ENCODE assay signal across 8 cellular contexts in the genomic region with DNA sequence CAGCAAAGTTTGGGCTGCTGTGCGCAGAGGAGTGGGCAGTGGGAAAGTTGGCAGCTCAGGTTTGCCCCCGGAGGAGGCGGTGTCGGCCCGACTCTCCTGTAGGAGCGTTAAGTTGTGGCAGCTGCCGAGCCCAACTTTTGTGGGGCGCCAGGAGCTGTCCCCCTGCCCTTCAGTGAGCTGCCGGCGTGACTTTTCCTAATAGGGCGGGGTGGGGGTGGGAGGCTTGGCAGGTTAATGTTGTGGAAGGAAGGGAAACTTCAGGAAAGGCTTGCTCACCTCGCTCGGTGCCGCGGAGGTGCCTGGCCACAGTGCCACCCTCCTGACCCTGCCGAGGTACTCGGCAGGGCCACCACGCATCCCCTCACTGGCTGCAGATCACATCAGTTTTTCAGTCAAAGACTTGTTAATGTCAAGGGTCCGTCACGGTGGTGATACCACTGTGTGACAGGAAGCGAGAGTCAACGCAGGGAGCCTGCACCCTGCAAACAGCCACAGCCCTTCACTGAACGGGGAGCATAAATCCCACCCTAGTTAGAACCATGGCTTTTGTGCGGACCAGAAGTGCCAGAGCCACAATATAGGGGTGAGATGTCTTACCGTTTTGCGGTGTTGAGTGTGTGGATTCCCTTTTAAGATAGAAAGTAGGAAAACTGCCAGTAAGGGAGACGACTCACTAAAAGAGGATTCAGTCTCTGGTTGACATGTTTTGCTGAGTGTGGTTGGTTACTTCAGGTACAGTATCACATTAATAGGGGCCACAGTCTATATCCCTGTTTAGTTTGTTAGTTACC. TPM values are rescaled to one million over a fixed set of nuclear protein-coding genes. Genes with fewer than 3 reads are reported as not detected.
DNase-seq lines count a peak whose midpoint lies in the region; ATAC-seq and TF ChIP-seq lines count a peak whose summit lies in the region.

No MANE protein-coding gene starts in this region.

- H3K27ac ChIP-seq in suprapubic skin: peak overlapping the region; percentile 94

- H3K27me3 Mint-ChIP-seq in nephron progenitor cell (ENCODE audit: low read depth, poor library complexity): peaks cover 24% of the 10 kb centered on the region

- H3K36me3 ChIP-seq in NT2/D1 (ENCODE audit: insufficient read depth, insufficient read length, low read length) (no peaks in the 10 kb centered on the region), suprapubic skin (no peaks in the 10 kb centered on the region)

- DNase-seq in NT2/D1 (ENCODE audit: low read depth, low spot score): no peak
- peak; percentile 71 to 74 for DNase-seq in activated T-cell treated with anti-CD3 and anti-CD28 coated beads, Interleukin-2, amount 50 U/mL, for 48 hours
- DNase-seq in fibroblast of mammary gland (ENCODE audit: low read depth): peak; percentile 37
- peak; percentile 23 for DNase-seq in nephron progenitor cell
- DNase-seq in suprapubic skin (ENCODE audit: low spot score in 2 of 2): peak in 1 of 2 donors; percentile 78
- DNase-seq in NCI-H187 treated with DMSO at 0.1 percent for 48 hours (lab: John Stamatoyannopoulos, UW): no peak

- peak overlapping the region; percentile 89 for H3K4me3 ChIP-seq in NT2/D1 (ENCODE audit: insufficient read length, low read depth)
- peak overlapping the region; percentile 70 for H3K4me3 ChIP-seq in fibroblast of mammary gland (ENCODE audit: control insufficient read depth, low read depth, low read length)
- peak overlapping the region; percentile 94 for H3K4me3 ChIP-seq in suprapubic skin

- 2% methylated on average over 6 of the region's 27 CpGs for WGBS in suprapubic skin

- H3K4me3 Mint-ChIP-seq in nephron progenitor cell: peak overlapping the region; percentile 92

- H3K27ac Mint-ChIP-seq in nephron progenitor cell: no peak overlapping the region

- peaks cover 42% of the 10 kb centered on the region for H3K4me1 Mint-ChIP-seq in nephron progenitor cell

- peaks cover 3% of the 10 kb centered on the region for H3K4me1 ChIP-seq in NT2/D1 (ENCODE audit: insufficient read depth, insufficient read length)
- peaks cover 37% of the 10 kb centered on the region for H3K4me1 ChIP-seq in suprapubic skin

- H3K9me3 Mint-ChIP-seq in nephron progenitor cell: no peaks in the 10 kb centered on the region

- peak; percentile 28 for ATAC-seq in HG02610 (IDR thresholded peaks at IDR 0.05; ENCODE audit: unreplicated experiment)

- H3K36me3 Mint-ChIP-seq in nephron progenitor cell (ENCODE audit: low read depth): peaks cover 9% of the 10 kb centered on the region

- H3K9ac ChIP-seq in NT2/D1 (ENCODE audit: insufficient read length, low read depth): peak overlapping the region; percentile 61

- H3K9me3 ChIP-seq in NT2/D1 (ENCODE audit: insufficient read depth, low read length): no peaks in the 10 kb centered on the region
- H3K9me3 ChIP-seq in suprapubic skin: no peaks in the 10 kb centered on the region

- no peak for TF ChIP-seq EP300 in suprapubic skin (IDR thresholded peaks at IDR 0.05)

- H3K27me3 ChIP-seq in NT2/D1 (ENCODE audit: insufficient read depth, insufficient read length) (peaks cover 24% of the 10 kb centered on the region), suprapubic skin (no peaks in the 10 kb centered on the region)

- TF ChIP-seq CTCF in fibroblast of mammary gland (conservative IDR thresholded peaks at IDR 0.05; ENCODE audit: control insufficient read depth, insufficient read depth, low read depth, low read length) (no peak), nephron progenitor cell (IDR thresholded peaks at IDR 0.05) (no peak), suprapubic skin (IDR thresholded peaks at IDR 0.05) (no peak)

- TF ChIP-seq POLR2A in GM15510 (IDR thresholded peaks at IDR 0.05; ENCODE audit: borderline replicate concordance, extremely low read depth, insufficient read length) (peak; percentile 39), suprapubic skin (IDR thresholded peaks at IDR 0.05) (no peak)

RNA-seq across cellular contexts. Expression of gene LNPEP, which starts 0.7 kb away (rescaled TPM):
- total RNA-seq in suprapubic skin: 100 to 1,000 TPM in 1 of 4 donors, 10 to 100 TPM in 3; 43.7 to 107 (median 69.9) TPM

Comparison
In these comparisons a context has a peak if more than half of its experiments do, and no peak if none do; other contexts are left out.
1. DNase-seq: peak in activated T-cell treated with anti-CD3 and anti-CD28 coated beads, Interleukin-2, amount 50 U/mL, for 48 hours (2 of 2), fibroblast of mammary gland (single experiment) and nephron progenitor cell (single experiment); none in NT2/D1 (single experiment) and NCI-H187 treated with DMSO at 0.1 percent for 48 hours (single experiment).
2. Peak in every context shown above with its lines, with median percentiles within 50 percentile points of each other: H3K4me3 ChIP-seq.